ENCODE assay signal across 26 cellular contexts in genomic region chr5:150649108-150649827, GRCh38. TPM values are rescaled to one million over a fixed set of nuclear protein-coding genes. Genes with fewer than 3 reads are reported as not detected.
DNase-seq lines count a peak whose midpoint lies in the region; ATAC-seq and TF ChIP-seq lines count a peak whose summit lies in the region.
"Had no signal": no experiment of that assay in that cellular context is flagged by ENCODE, and none has a peak within 500 bp of the region (broad histone marks: within the 10 kb centered on the region; RNA-seq: fewer than 3 reads in every experiment).

No MANE protein-coding gene starts in this region.

- peaks cover 5 to 63% (median 39%) of the 10 kb centered on the region in 9 donors for H3K36me3 ChIP-seq in heart left ventricle
- no peaks in the 10 kb centered on the region for H3K36me3 ChIP-seq in neuronal stem cell (replicated peaks in 1 of 2; ENCODE audit: control insufficient read depth in 2 of 2, insufficient read depth in 2 of 2, low read length in 2 of 2)
- H3K36me3 ChIP-seq in uterus, result no peaks in the 10 kb centered on the region
- H3K36me3 ChIP-seq: prostate gland, vagina had no signal

- intact Hi-C loops in Right ventricle myocardium inferior (cut with DNase I) (loop anchor here (5.0 kb wide), 1 partner anchor 37 kb away; no protein-coding TSS in a partner anchor), cardiac septum (cut with DNase I) (no loop called here), heart left ventricle (cut with DNase I) (loop anchor here in 2 of 10 donors (2.0 to 5.0 kb wide), 2 partner anchors 24 to 37 kb away; no protein-coding TSS in a partner anchor), uterus (cut with DNase I; ENCODE audit: low total_unique reads) (no loop called here)

- H3K4me2 ChIP-seq in neuronal stem cell (ENCODE audit: insufficient read depth, low read length, poor library complexity, severe bottlenecking), result no peak overlapping the region
- H3K4me2 ChIP-seq: PC-9 had no signal

- peak; percentile 86 for DNase-seq in Right ventricle myocardium inferior (ENCODE audit: missing footprints)
- no peak for DNase-seq in cardiac septum (ENCODE audit: low spot score)
- DNase-seq in heart left ventricle, result peak; percentile 69 to 89 (median 85)
- no peak for DNase-seq in neuronal stem cell (ENCODE audit: low spot score)
- DNase-seq in uterus, result peak in 1 of 2 donors; percentile 70
- DNase-seq in stimulated activated CD4-positive, alpha-beta T cell treated with anti-CD3 and anti-CD28 coated beads, Interleukin-15, amount 100 ng/mL, for 24 hours, result no peak
- no peak for DNase-seq in NCI-H1694 treated with DMSO at 0.1 percent for 48 hours (lab: John Stamatoyannopoulos, UW)
- DNase-seq: activated CD4-positive, alpha-beta T cell treated with anti-CD3 and anti-CD28 coated beads for 36 hours; activated CD8-positive, alpha-beta T cell treated with anti-CD3 and anti-CD28 coated beads for 36 hours; activated naive CD4-positive, alpha-beta T cell treated with anti-CD3 and anti-CD28 coated beads, Interleukin-2, amount 10 ng/mL, durations not matched to agents 7 days and 5 days; CD4-positive, alpha-beta T cell; GM23248; HFFc6; KBM-7; MG63; naive B cell; NCI-H1105 treated with DMSO at 0.1 percent for 48 hours; NCI-H2029; NCI-H524 treated with DMSO at 0.1 percent for 48 hours; PC-9; stimulated activated naive CD4-positive, alpha-beta T cell treated with Interleukin-2 at 50 U/mL for 16 hours had no signal

- H3K27ac ChIP-seq in heart left ventricle (peak overlapping the region; percentile 20 to 100 (median 95)), neuronal stem cell (replicated peaks; ENCODE audit: low read length) (no peak overlapping the region), uterus (peak overlapping the region; percentile 1 to 58)
- H3K27ac ChIP-seq: GM23248, PC-9, suprapubic skin, vagina had no signal

- peak overlapping the region; percentile 30 for H2BK12ac ChIP-seq in neuronal stem cell (ENCODE audit: low read length)

- H2AFZ ChIP-seq in neuronal stem cell (ENCODE audit: low read length), result no peak overlapping the region
- H2AFZ ChIP-seq: GM23248, PC-9 had no signal

- peak overlapping the region; percentile 81 for H2BK120ac ChIP-seq in neuronal stem cell (ENCODE audit: low read depth, low read length)

- no peak overlapping the region for H4K8ac ChIP-seq in neuronal stem cell (ENCODE audit: low read depth, low read length)

- no peak overlapping the region for H3K14ac ChIP-seq in neuronal stem cell (ENCODE audit: low read length)

- H3K9ac ChIP-seq in neuronal stem cell (ENCODE audit: low read depth, low read length, poor library complexity), result no peak overlapping the region
- H3K9ac ChIP-seq: GM23248 had no signal

- no peak overlapping the region for H3K23ac ChIP-seq in neuronal stem cell (ENCODE audit: low read depth, low read length, poor library complexity)

- peak overlapping the region; percentile 71 for H3K18ac ChIP-seq in neuronal stem cell (ENCODE audit: low read length)

- H4K91ac ChIP-seq in neuronal stem cell (ENCODE audit: low read depth, low read length, poor library complexity), result no peak overlapping the region

- peaks cover 15 to 98% (median 88%) of the 10 kb centered on the region in 12 donors for H3K4me1 ChIP-seq in heart left ventricle
- H3K4me1 ChIP-seq in neuronal stem cell (ENCODE audit: control insufficient read depth in 2 of 2, insufficient read depth in 1 of 2, low read depth in 1 of 2, low read length in 2 of 2), result peaks cover 27 to 45% of the 10 kb centered on the region in 2 donors
- H3K4me1 ChIP-seq in uterus, result peaks cover 4 to 28% of the 10 kb centered on the region in 2 donors
- H3K4me1 ChIP-seq: prostate gland had no signal

- no peak overlapping the region for H2BK15ac ChIP-seq in neuronal stem cell (ENCODE audit: low read length)

- H3K9me3 ChIP-seq in heart left ventricle (no peaks in the 10 kb centered on the region), neuronal stem cell (replicated peaks in 1 of 2; ENCODE audit: control insufficient read depth in 2 of 2, insufficient read depth in 1 of 2, low read depth in 1 of 2, low read length in 2 of 2) (no peaks in the 10 kb centered on the region), uterus (no peaks in the 10 kb centered on the region)
- H3K9me3 ChIP-seq: MG63, prostate gland, suprapubic skin, vagina had no signal

- 57 to 71% (median 63%) methylated on average over 25 to 35 of the region's 35 CpGs for WGBS in heart left ventricle, 4 donors
- no CpG with 5 or more reads among the region's 35 CpGs for WGBS in neuronal stem cell (ENCODE audit: extremely low coverage in 2 of 2, insufficient read length in 2 of 2, insufficient replicate concordance in 1 of 2), 2 donors

- H2AK5ac ChIP-seq in neuronal stem cell (ENCODE audit: low read depth, low read length), result peak overlapping the region; percentile 64

- no peak overlapping the region for H2BK5ac ChIP-seq in neuronal stem cell (ENCODE audit: low read length)

- ATAC-seq in Right ventricle myocardium inferior (peak; percentile 30), heart left ventricle (peak; percentile 23 to 38 (median 35)), HG03571 (IDR thresholded peaks at IDR 0.05; ENCODE audit: unreplicated experiment) (no peak)
- ATAC-seq: activated CD4-positive, alpha-beta T cell treated with anti-CD3 and anti-CD28 coated beads for 36 hours; activated CD8-positive, alpha-beta T cell treated with anti-CD3 and anti-CD28 coated beads for 36 hours; left lobe of liver had no signal

- TF ChIP-seq POLR2A in heart left ventricle (IDR thresholded peaks at IDR 0.05), result peak in 1 of 2 donors; percentile 8
- no peak for TF ChIP-seq POLR2A in uterus (IDR thresholded peaks at IDR 0.05)

- TF ChIP-seq CTCF in heart left ventricle (IDR thresholded peaks at IDR 0.05) (no peak), uterus (IDR thresholded peaks at IDR 0.05) (no peak)

- no peak overlapping the region for H3K4ac ChIP-seq in neuronal stem cell (ENCODE audit: low read length)

- no peak overlapping the region for H3K4me3 ChIP-seq in heart left ventricle
- H3K4me3 ChIP-seq in neuronal stem cell (ENCODE audit: low read length in 2 of 2), result no peak overlapping the region
- no peak overlapping the region for H3K4me3 ChIP-seq in uterus
- H3K4me3 ChIP-seq: GM23248, MG63, PC-9, prostate gland, suprapubic skin, vagina had no signal

- no peaks in the 10 kb centered on the region for H3K79me1 ChIP-seq in neuronal stem cell (ENCODE audit: low read depth, low read length)

- H3K27me3 ChIP-seq in heart left ventricle, result no peaks in the 10 kb centered on the region
- H3K27me3 ChIP-seq in neuronal stem cell (ENCODE audit: control insufficient read depth in 3 of 3, insufficient read depth in 3 of 3, low read depth in 1 of 3, low read length in 3 of 3), result no peaks in the 10 kb centered on the region
- no peaks in the 10 kb centered on the region for H3K27me3 ChIP-seq in uterus
- H3K27me3 ChIP-seq: MG63, suprapubic skin, vagina had no signal

RNA-seq across cellular contexts. Expression of gene SYNPO, which starts 8.8 kb away (rescaled TPM):
- 587 TPM for total RNA-seq in Right ventricle myocardium inferior
- total RNA-seq in cardiac septum, result 829 TPM
- total RNA-seq in heart left ventricle, result 100 to 1,000 TPM; 444 to 782 (median 590) TPM
- polyA plus RNA-seq in heart left ventricle, result 100 to 1,000 TPM; 304 to 791 TPM
- polyA plus RNA-seq in neuronal stem cell (2013, experiment 1 of 2), result 3.8 TPM
- polyA plus RNA-seq in neuronal stem cell (2013, experiment 2 of 2), result 3.2 TPM
- total RNA-seq in uterus, result 100 to 1,000 TPM in 1 of 4 donors, 10 to 100 TPM in 1, 1 to 10 TPM in 2; 3.6 to 146 (median 10.6) TPM

RNA-seq across cellular contexts. Expression of gene MYOZ3, which starts 11.8 kb away (rescaled TPM):
- total RNA-seq in Right ventricle myocardium inferior, result 5.5 TPM
- total RNA-seq in cardiac septum, result 10.0 TPM
- 10 to 100 TPM in 1 of 9 donors, 1 to 10 TPM in 8; 1.8 to 10.2 (median 5.1) TPM for total RNA-seq in heart left ventricle
- 1 to 10 TPM; 1.2 to 4.6 TPM for polyA plus RNA-seq in heart left ventricle
- 0.57 TPM for polyA plus RNA-seq in neuronal stem cell (2013, experiment 1 of 2)
- polyA plus RNA-seq in neuronal stem cell (2013, experiment 2 of 2), result 0.47 TPM
- 10 to 100 TPM in 1 of 4 donors, 1 to 10 TPM in 2, not detected in 1; 3.2 to 69.1 (median 3.4) TPM for total RNA-seq in uterus
- total RNA-seq: CD4-positive, alpha-beta T cell; PC-9; vagina had no signal

RNA-seq across cellular contexts. Expression of gene RBM22, which starts 51.6 kb away (rescaled TPM):
- total RNA-seq in Right ventricle myocardium inferior, result 30.5 TPM
- 33.8 TPM for total RNA-seq in cardiac septum
- 10 to 100 TPM; 23.5 to 42.3 (median 28.0) TPM for total RNA-seq in heart left ventricle
- 10 to 100 TPM; 19.2 to 24.6 TPM for polyA plus RNA-seq in heart left ventricle
- polyA plus RNA-seq in neuronal stem cell (2013, experiment 1 of 2), result 47.8 TPM
- 48.0 TPM for polyA plus RNA-seq in neuronal stem cell (2013, experiment 2 of 2)
- 10 to 100 TPM; 38.2 to 58.4 (median 43.2) TPM for total RNA-seq in uterus

Comparison
In these comparisons a context has a peak if more than half of its experiments do, and no peak if none do; other contexts are left out.
1. DNase-seq: peak in Right ventricle myocardium inferior (single experiment) and heart left ventricle (5 of 5); none in cardiac septum (single experiment), neuronal stem cell (single experiment), stimulated activated CD4-positive, alpha-beta T cell treated with anti-CD3 and anti-CD28 coated beads, Interleukin-15, amount 100 ng/mL, for 24 hours (single experiment) and NCI-H1694 treated with DMSO at 0.1 percent for 48 hours (single experiment).